ENCODE assay signal across 1 cellular context in the genomic region with DNA sequence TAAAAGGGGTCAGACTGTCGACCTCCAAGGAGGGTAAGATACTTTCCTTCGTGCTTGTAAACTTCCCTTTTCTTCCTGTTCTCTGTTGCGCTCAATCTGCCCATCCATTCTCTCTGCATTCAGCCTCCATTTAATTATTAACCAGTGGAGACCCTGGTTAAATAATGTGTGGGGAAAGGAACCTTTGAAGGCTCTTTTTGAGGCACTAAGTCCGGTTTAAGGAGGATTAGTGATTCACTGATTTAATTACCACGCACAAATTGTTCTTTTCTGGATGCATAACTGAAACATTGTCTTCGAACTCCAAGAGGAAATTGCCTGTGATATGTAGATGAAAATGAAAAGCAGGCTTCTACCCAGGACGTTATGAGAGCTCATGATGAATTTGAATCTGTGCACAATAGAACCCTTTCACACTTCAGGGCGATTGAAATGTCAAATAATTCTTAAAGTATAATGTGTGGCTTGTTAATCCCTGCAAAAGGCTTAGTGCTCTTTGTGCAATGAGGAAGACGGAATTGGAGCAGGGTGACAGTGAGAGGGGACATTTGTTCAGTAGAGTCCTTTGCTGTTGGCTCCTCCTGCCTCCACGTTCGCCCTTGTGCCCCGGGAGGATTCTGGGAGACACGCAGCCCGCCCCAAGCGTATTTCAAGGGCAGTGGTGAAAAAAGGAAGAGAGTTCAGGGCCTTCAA.
TF ChIP-seq lines count a peak whose summit lies in the region.

No MANE protein-coding gene starts in this region.

TF ChIP-seq in HepG2, 621 proteins besides CTCF, POLR2A, EP300 and RAD21 (continued from another document and continues in another):
- TF ChIP-seq ZXDC (CRISPR knock-in tag; IDR thresholded peaks at IDR 0.05): no peak
- 0 out of 2 replicates have a peak, but pooled peaks have one; percentile 9 for TF ChIP-seq CREM (IDR thresholded peaks at IDR 0.05)
- TF ChIP-seq CREM (CRISPR knock-in tag; IDR thresholded peaks at IDR 0.05): no peak
- TF ChIP-seq KMT2A (CRISPR knock-in tag; IDR thresholded peaks at IDR 0.05): no peak
- no peak for TF ChIP-seq CENPT (CRISPR knock-in tag; IDR thresholded peaks at IDR 0.05; ENCODE audit: low read depth)
- no peak for TF ChIP-seq ZNF326 (CRISPR knock-in tag; IDR thresholded peaks at IDR 0.05; ENCODE audit: borderline replicate concordance)
- TF ChIP-seq RFXANK (CRISPR knock-in tag; IDR thresholded peaks at IDR 0.05): no peak
- no peak for TF ChIP-seq SIN3A (IDR thresholded peaks at IDR 0.05; ENCODE audit: borderline replicate concordance, low read depth, low read length)
- TF ChIP-seq TEAD2 (CRISPR knock-in tag; IDR thresholded peaks at IDR 0.05): no peak
- TF ChIP-seq ONECUT2 (CRISPR knock-in tag; IDR thresholded peaks at IDR 0.05): no peak
- TF ChIP-seq TCF7L2 (IDR thresholded peaks at IDR 0.05; ENCODE audit: low read depth, low read length): peak; percentile 39; the same call in 1 of the 2 replicates
- TF ChIP-seq REST (IDR thresholded peaks at IDR 0.05; ENCODE audit: borderline replicate concordance in 1 of 2, low read depth in 1 of 2, low read length in 2 of 2): no peak
- no peak for TF ChIP-seq ERF (CRISPR knock-in tag; IDR thresholded peaks at IDR 0.05)
- 0 out of 2 replicates have a peak, but pooled peaks have one; percentile 9 for TF ChIP-seq HDAC2 (CRISPR knock-in tag; IDR thresholded peaks at IDR 0.05)
- peak; percentile 79 for TF ChIP-seq PITX1 (CRISPR knock-in tag; IDR thresholded peaks at IDR 0.05)
- TF ChIP-seq MEIS1 (CRISPR knock-in tag; IDR thresholded peaks at IDR 0.05; ENCODE audit: borderline replicate concordance): no peak
- no peak for TF ChIP-seq POLR2AphosphoS5 (IDR thresholded peaks at IDR 0.05; ENCODE audit: low read depth, low read length)
- no peak for TF ChIP-seq NFIC (IDR thresholded peaks at IDR 0.05; ENCODE audit: low read length)
- TF ChIP-seq MBD4 (IDR thresholded peaks at IDR 0.05; ENCODE audit: borderline replicate concordance, low read length): no peak
- no peak for TF ChIP-seq MYC (CRISPR knock-in tag; IDR thresholded peaks at IDR 0.05; ENCODE audit: borderline replicate concordance)
- TF ChIP-seq ZBTB3 (CRISPR knock-in tag; IDR thresholded peaks at IDR 0.05; ENCODE audit: borderline replicate concordance, low read depth): no peak
- TF ChIP-seq HNRNPUL1 (IDR thresholded peaks at IDR 0.05; ENCODE audit: low read depth, low read length): 0 out of 2 replicates have a peak, but pooled peaks have one; percentile 63
- TF ChIP-seq, protein P1, sequence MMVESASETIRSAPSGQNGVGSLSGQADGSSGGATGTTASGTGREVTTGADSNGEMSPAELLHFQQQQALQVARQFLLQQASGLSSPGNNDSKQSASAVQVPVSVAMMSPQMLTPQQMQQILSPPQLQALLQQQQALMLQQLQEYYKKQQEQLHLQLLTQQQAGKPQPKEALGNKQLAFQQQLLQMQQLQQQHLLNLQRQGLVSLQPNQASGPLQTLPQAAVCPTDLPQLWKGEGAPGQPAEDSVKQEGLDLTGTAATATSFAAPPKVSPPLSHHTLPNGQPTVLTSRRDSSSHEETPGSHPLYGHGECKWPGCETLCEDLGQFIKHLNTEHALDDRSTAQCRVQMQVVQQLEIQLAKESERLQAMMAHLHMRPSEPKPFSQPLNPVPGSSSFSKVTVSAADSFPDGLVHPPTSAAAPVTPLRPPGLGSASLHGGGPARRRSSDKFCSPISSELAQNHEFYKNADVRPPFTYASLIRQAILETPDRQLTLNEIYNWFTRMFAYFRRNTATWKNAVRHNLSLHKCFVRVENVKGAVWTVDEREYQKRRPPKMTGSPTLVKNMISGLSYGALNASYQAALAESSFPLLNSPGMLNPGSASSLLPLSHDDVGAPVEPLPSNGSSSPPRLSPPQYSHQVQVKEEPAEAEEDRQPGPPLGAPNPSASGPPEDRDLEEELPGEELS (CRISPR knock-in tag; IDR thresholded peaks at IDR 0.05): 0 out of 2 replicates have a peak, but pooled peaks have one; percentile 51
- no peak for TF ChIP-seq ZSCAN22 (CRISPR knock-in tag; IDR thresholded peaks at IDR 0.05)
- no peak for TF ChIP-seq MLLT10 (CRISPR knock-in tag; IDR thresholded peaks at IDR 0.05)
- no peak for TF ChIP-seq SRSF4 (IDR thresholded peaks at IDR 0.05; ENCODE audit: low read depth, low read length, poor library complexity, severe bottlenecking)
- TF ChIP-seq ZNF136 (CRISPR knock-in tag; IDR thresholded peaks at IDR 0.05; ENCODE audit: low read depth): no peak
- no peak for TF ChIP-seq ZNF331 (CRISPR knock-in tag; IDR thresholded peaks at IDR 0.05)
- TF ChIP-seq, protein P2, sequence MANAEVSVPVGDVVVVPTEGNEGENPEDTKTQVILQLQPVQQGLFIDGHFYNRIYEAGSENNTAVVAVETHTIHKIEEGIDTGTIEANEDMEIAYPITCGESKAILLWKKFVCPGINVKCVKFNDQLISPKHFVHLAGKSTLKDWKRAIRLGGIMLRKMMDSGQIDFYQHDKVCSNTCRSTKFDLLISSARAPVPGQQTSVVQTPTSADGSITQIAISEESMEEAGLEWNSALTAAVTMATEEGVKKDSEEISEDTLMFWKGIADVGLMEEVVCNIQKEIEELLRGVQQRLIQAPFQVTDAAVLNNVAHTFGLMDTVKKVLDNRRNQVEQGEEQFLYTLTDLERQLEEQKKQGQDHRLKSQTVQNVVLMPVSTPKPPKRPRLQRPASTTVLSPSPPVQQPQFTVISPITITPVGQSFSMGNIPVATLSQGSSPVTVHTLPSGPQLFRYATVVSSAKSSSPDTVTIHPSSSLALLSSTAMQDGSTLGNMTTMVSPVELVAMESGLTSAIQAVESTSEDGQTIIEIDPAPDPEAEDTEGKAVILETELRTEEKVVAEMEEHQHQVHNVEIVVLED (CRISPR knock-in tag; IDR thresholded peaks at IDR 0.05; ENCODE audit: borderline replicate concordance): no peak
- no peak for TF ChIP-seq NR0B2 (CRISPR knock-in tag; IDR thresholded peaks at IDR 0.05)
- TF ChIP-seq ZNF557 (CRISPR knock-in tag; IDR thresholded peaks at IDR 0.05): no peak
- no peak for TF ChIP-seq MBNL3 (CRISPR knock-in tag; conservative IDR thresholded peaks at IDR 0.05)
- no peak for TF ChIP-seq PRMT3 (CRISPR knock-in tag; IDR thresholded peaks at IDR 0.05; ENCODE audit: borderline replicate concordance, low read depth)
- TF ChIP-seq ZNF510 (CRISPR knock-in tag; IDR thresholded peaks at IDR 0.05; ENCODE audit: low read depth): no peak
- no peak for TF ChIP-seq SIX1 (CRISPR knock-in tag; IDR thresholded peaks at IDR 0.05; ENCODE audit: borderline replicate concordance)
- no peak for TF ChIP-seq HOXA3 (CRISPR knock-in tag; IDR thresholded peaks at IDR 0.05)
- no peak for TF ChIP-seq FOXO4 (CRISPR knock-in tag; conservative IDR thresholded peaks at IDR 0.05)
- TF ChIP-seq, protein P3, sequence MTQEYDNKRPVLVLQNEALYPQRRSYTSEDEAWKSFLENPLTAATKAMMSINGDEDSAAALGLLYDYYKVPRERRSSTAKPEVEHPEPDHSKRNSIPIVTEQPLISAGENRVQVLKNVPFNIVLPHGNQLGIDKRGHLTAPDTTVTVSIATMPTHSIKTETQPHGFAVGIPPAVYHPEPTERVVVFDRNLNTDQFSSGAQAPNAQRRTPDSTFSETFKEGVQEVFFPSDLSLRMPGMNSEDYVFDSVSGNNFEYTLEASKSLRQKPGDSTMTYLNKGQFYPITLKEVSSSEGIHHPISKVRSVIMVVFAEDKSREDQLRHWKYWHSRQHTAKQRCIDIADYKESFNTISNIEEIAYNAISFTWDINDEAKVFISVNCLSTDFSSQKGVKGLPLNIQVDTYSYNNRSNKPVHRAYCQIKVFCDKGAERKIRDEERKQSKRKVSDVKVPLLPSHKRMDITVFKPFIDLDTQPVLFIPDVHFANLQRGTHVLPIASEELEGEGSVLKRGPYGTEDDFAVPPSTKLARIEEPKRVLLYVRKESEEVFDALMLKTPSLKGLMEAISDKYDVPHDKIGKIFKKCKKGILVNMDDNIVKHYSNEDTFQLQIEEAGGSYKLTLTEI (CRISPR knock-in tag; conservative IDR thresholded peaks at IDR 0.05): no peak
- TF ChIP-seq, protein P4, sequence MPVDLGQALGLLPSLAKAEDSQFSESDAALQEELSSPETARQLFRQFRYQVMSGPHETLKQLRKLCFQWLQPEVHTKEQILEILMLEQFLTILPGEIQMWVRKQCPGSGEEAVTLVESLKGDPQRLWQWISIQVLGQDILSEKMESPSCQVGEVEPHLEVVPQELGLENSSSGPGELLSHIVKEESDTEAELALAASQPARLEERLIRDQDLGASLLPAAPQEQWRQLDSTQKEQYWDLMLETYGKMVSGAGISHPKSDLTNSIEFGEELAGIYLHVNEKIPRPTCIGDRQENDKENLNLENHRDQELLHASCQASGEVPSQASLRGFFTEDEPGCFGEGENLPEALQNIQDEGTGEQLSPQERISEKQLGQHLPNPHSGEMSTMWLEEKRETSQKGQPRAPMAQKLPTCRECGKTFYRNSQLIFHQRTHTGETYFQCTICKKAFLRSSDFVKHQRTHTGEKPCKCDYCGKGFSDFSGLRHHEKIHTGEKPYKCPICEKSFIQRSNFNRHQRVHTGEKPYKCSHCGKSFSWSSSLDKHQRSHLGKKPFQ (CRISPR knock-in tag; IDR thresholded peaks at IDR 0.05; ENCODE audit: insufficient replicate concordance): no peak
- TF ChIP-seq POLR2AphosphoS2 (IDR thresholded peaks at IDR 0.05; ENCODE audit: low read depth, low read length): no peak
- no peak for TF ChIP-seq SNAPC2 (CRISPR knock-in tag; IDR thresholded peaks at IDR 0.05)
- TF ChIP-seq YEATS4 (CRISPR knock-in tag; IDR thresholded peaks at IDR 0.05; ENCODE audit: borderline replicate concordance): no peak
- TF ChIP-seq ZNF773 (CRISPR knock-in tag; IDR thresholded peaks at IDR 0.05; ENCODE audit: borderline replicate concordance): no peak
- TF ChIP-seq NCOA5 (CRISPR knock-in tag; IDR thresholded peaks at IDR 0.05): no peak
- TF ChIP-seq PHF21A (CRISPR knock-in tag; IDR thresholded peaks at IDR 0.05): peak; percentile 47; the same call in 1 of the 2 replicates
- TF ChIP-seq, protein P5, sequence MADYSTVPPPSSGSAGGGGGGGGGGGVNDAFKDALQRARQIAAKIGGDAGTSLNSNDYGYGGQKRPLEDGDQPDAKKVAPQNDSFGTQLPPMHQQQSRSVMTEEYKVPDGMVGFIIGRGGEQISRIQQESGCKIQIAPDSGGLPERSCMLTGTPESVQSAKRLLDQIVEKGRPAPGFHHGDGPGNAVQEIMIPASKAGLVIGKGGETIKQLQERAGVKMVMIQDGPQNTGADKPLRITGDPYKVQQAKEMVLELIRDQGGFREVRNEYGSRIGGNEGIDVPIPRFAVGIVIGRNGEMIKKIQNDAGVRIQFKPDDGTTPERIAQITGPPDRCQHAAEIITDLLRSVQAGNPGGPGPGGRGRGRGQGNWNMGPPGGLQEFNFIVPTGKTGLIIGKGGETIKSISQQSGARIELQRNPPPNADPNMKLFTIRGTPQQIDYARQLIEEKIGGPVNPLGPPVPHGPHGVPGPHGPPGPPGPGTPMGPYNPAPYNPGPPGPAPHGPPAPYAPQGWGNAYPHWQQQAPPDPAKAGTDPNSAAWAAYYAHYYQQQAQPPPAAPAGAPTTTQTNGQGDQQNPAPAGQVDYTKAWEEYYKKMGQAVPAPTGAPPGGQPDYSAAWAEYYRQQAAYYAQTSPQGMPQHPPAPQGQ (CRISPR knock-in tag; IDR thresholded peaks at IDR 0.05; ENCODE audit: borderline replicate concordance): no peak
